Comparison of ENCODE assay signal across 1 cellular context in genomic region chr19:5608766-5609165, GRCh38. TPM values are rescaled to one million over a fixed set of nuclear protein-coding genes. Genes with fewer than 3 reads are reported as not detected.
"Had no signal": no experiment of that assay in that cellular context is flagged by ENCODE, and none has a peak within 500 bp of the region (broad histone marks: within the 10 kb centered on the region; RNA-seq: fewer than 3 reads in every experiment).

No MANE protein-coding gene starts in this region.

RNA-seq across cellular contexts. Expression of gene TINCR, which starts 41.0 kb away (rescaled TPM):
- total RNA-seq: ascending aorta had no signal
